ENCODE assay signal across 16 cellular contexts in genomic region chr13:74037762-74038161, GRCh38.
DNase-seq lines count a peak whose midpoint lies in the region; ATAC-seq and TF ChIP-seq lines count a peak whose summit lies in the region.
"Had no signal": no experiment of that assay in that cellular context is flagged by ENCODE, and none has a peak within 500 bp of the region (broad histone marks: within the 10 kb centered on the region; RNA-seq: fewer than 3 reads in every experiment).

No MANE protein-coding gene starts in this region.

- peaks cover 98% of the 10 kb centered on the region for H3K79me2 ChIP-seq in DND-41 (ENCODE audit: insufficient read depth, low read length)

- CTCF ChIA-PET in WTC11 (lab: Charles Lee) = no interaction called here
- CTCF ChIA-PET in activated naive CD4-positive, alpha-beta T cell treated with anti-CD3 and anti-CD28 coated beads, Interleukin-2, amount 10 ng/mL, durations not matched to agents 7 days and 5 days (lab: Charles Lee) = no interaction called here

- TF ChIP-seq CTCF in DND-41 (IDR thresholded peaks at IDR 0.05; ENCODE audit: borderline replicate concordance, extremely low read depth, low read length, poor library complexity, severe bottlenecking) (no peak), WTC11 (IDR thresholded peaks at IDR 0.05) (no peak), mesothelial cell of epicardium (IDR thresholded peaks at IDR 0.05; ENCODE audit: unreplicated experiment) (no peak), uterus (IDR thresholded peaks at IDR 0.05) (no peak)

- H3K27me3 Mint-ChIP-seq in WTC11 (ENCODE audit: low read depth) (no peaks in the 10 kb centered on the region; the same call in 1 of the 2 replicates), mesothelial cell of epicardium (ENCODE audit: low read depth) (no peaks in the 10 kb centered on the region)
- no peaks in the 10 kb centered on the region for H3K27me3 Mint-ChIP-seq in activated naive CD4-positive, alpha-beta T cell treated with anti-CD3 and anti-CD28 coated beads, Interleukin-2, amount 10 ng/mL, durations not matched to agents 7 days and 5 days
- H3K27me3 Mint-ChIP-seq: progenitor cell of endocrine pancreas had no signal

- H3K36me3 ChIP-seq in DND-41 (ENCODE audit: insufficient read depth, low read length) (peaks cover 2% of the 10 kb centered on the region; the same call in 1 of the 2 replicates), uterus (no peaks in the 10 kb centered on the region)
- H3K36me3 ChIP-seq: left ventricle myocardium inferior, Peyer's patch, suprapubic skin had no signal

- peak; percentile 24; the same call in 1 of the 3 replicates for ATAC-seq in DND-41 (ENCODE audit: insufficient read depth, low read depth)
- peak; percentile 68 for ATAC-seq in GM18909 (IDR thresholded peaks at IDR 0.05; ENCODE audit: poor library complexity, unreplicated experiment)
- no peak for ATAC-seq in WTC11

- H3K4me2 ChIP-seq in DND-41 (ENCODE audit: insufficient read depth, low read length) = no peak overlapping the region

- H3K9me3 ChIP-seq in DND-41 (ENCODE audit: insufficient read depth, low read length, severe bottlenecking) (no peaks in the 10 kb centered on the region), uterus (no peaks in the 10 kb centered on the region)
- H3K9me3 ChIP-seq: left ventricle myocardium inferior, Peyer's patch, suprapubic skin had no signal

- no peaks in the 10 kb centered on the region for H3K27me3 ChIP-seq in DND-41 (ENCODE audit: insufficient read depth, low read length, poor library complexity)
- no peaks in the 10 kb centered on the region for H3K27me3 ChIP-seq in uterus
- H3K27me3 ChIP-seq: Peyer's patch, suprapubic skin had no signal

- no peaks in the 10 kb centered on the region for H3K36me3 Mint-ChIP-seq in WTC11
- no peaks in the 10 kb centered on the region for H3K36me3 Mint-ChIP-seq in mesothelial cell of epicardium
- peaks cover 10% of the 10 kb centered on the region for H3K36me3 Mint-ChIP-seq in activated naive CD4-positive, alpha-beta T cell treated with anti-CD3 and anti-CD28 coated beads, Interleukin-2, amount 10 ng/mL, durations not matched to agents 7 days and 5 days

- peaks cover 10% of the 10 kb centered on the region for H3K4me1 ChIP-seq in DND-41 (ENCODE audit: insufficient read depth, low read length)
- H3K4me1 ChIP-seq in uterus = no peaks in the 10 kb centered on the region
- H3K4me1 ChIP-seq: Peyer's patch had no signal

- no peak for TF ChIP-seq POLR2A in uterus (IDR thresholded peaks at IDR 0.05)

- DNase-seq in DND-41 = no peak
- no peak for DNase-seq in WTC11 (ENCODE audit: low spot score)
- DNase-seq in mesothelial cell of epicardium (ENCODE audit: low spot score in 2 of 2, unreplicated experiment in 2 of 2) = no peak
- DNase-seq in activated naive CD4-positive, alpha-beta T cell treated with anti-CD3 and anti-CD28 coated beads, Interleukin-2, amount 10 ng/mL, durations not matched to agents 7 days and 5 days = no peak
- DNase-seq in germinal center (ENCODE audit: low spot score) = no peak
- DNase-seq in uterus = no peak
- DNase-seq: activated naive CD4-positive, alpha-beta T cell; anterior cingulate cortex; left ventricle myocardium inferior; MM.1S; NCI-H1436; Peyer's patch had no signal

- no peaks in the 10 kb centered on the region; the same call in 1 of the 2 replicates for H4K20me1 ChIP-seq in DND-41 (ENCODE audit: insufficient read depth, low read length)

- H3K27ac Mint-ChIP-seq in WTC11 = peak overlapping the region; percentile 98; the same call in 1 of the 2 replicates
- H3K27ac Mint-ChIP-seq in mesothelial cell of epicardium = peak overlapping the region; percentile 97
- no peak overlapping the region for H3K27ac Mint-ChIP-seq in activated naive CD4-positive, alpha-beta T cell treated with anti-CD3 and anti-CD28 coated beads, Interleukin-2, amount 10 ng/mL, durations not matched to agents 7 days and 5 days
- H3K27ac Mint-ChIP-seq: progenitor cell of endocrine pancreas; T-helper 1 cell treated with Interleukin-12 subunit alpha and Interleukin-12 subunit beta and Interleukin-4 antibody, amounts not matched to agents 30 μg/mL and 1 μg/mL, for 36 hours had no signal

- H3K9me3 Mint-ChIP-seq in WTC11 (no peaks in the 10 kb centered on the region), mesothelial cell of epicardium (no peaks in the 10 kb centered on the region)
- H3K9me3 Mint-ChIP-seq in activated naive CD4-positive, alpha-beta T cell treated with anti-CD3 and anti-CD28 coated beads, Interleukin-2, amount 10 ng/mL, durations not matched to agents 7 days and 5 days = no peaks in the 10 kb centered on the region
- H3K9me3 Mint-ChIP-seq: T-helper 1 cell treated with Interleukin-12 subunit alpha and Interleukin-12 subunit beta and Interleukin-4 antibody, amounts not matched to agents 30 μg/mL and 1 μg/mL, for 36 hours had no signal

- H3K9ac ChIP-seq in DND-41 (ENCODE audit: low read depth, low read length) = no peak overlapping the region

- H2AFZ ChIP-seq in DND-41 (ENCODE audit: low read depth, low read length) = no peak overlapping the region

- H3K4me3 ChIP-seq in DND-41 (ENCODE audit: low read depth in 1 of 2, low read length in 2 of 2) (no peak overlapping the region), uterus (no peak overlapping the region)
- H3K4me3 ChIP-seq: left ventricle myocardium inferior, Peyer's patch, suprapubic skin had no signal

- H3K4me3 Mint-ChIP-seq in WTC11 (no peak overlapping the region), mesothelial cell of epicardium (no peak overlapping the region)
- H3K4me3 Mint-ChIP-seq in activated naive CD4-positive, alpha-beta T cell treated with anti-CD3 and anti-CD28 coated beads, Interleukin-2, amount 10 ng/mL, durations not matched to agents 7 days and 5 days = no peak overlapping the region
- H3K4me3 Mint-ChIP-seq: T-helper 1 cell treated with Interleukin-12 subunit alpha and Interleukin-12 subunit beta and Interleukin-4 antibody, amounts not matched to agents 30 μg/mL and 1 μg/mL, for 36 hours had no signal

- peaks cover 59% of the 10 kb centered on the region for H3K4me1 Mint-ChIP-seq in WTC11
- peaks cover 55% of the 10 kb centered on the region for H3K4me1 Mint-ChIP-seq in mesothelial cell of epicardium
- H3K4me1 Mint-ChIP-seq in activated naive CD4-positive, alpha-beta T cell treated with anti-CD3 and anti-CD28 coated beads, Interleukin-2, amount 10 ng/mL, durations not matched to agents 7 days and 5 days = peaks cover 26% of the 10 kb centered on the region

- POLR2A ChIA-PET in WTC11 (lab: Charles Lee) = no interaction called here

- intact Hi-C loops in uterus (cut with DNase I; ENCODE audit: low total_unique reads) = no loop called here

- H3K27ac ChIP-seq in DND-41 (ENCODE audit: low read length) = no peak overlapping the region
- no peak overlapping the region for H3K27ac ChIP-seq in uterus
- H3K27ac ChIP-seq: left ventricle myocardium inferior, Peyer's patch, suprapubic skin had no signal

TF ChIP-seq in WTC11, 78 proteins besides CTCF, POLR2A, EP300 and RAD21:
- TF ChIP-seq IRF1 (CRISPR knock-in tag; IDR thresholded peaks at IDR 0.05) (no peak), ZNF396 (CRISPR knock-in tag; IDR thresholded peaks at IDR 0.05; ENCODE audit: borderline replicate concordance) (no peak), ZNF219 (CRISPR knock-in tag; IDR thresholded peaks at IDR 0.05; ENCODE audit: borderline replicate concordance) (no peak), CBFB (CRISPR knock-in tag; IDR thresholded peaks at IDR 0.05; ENCODE audit: low read depth) (no peak), ZNF263 (CRISPR knock-in tag; IDR thresholded peaks at IDR 0.05; ENCODE audit: low read depth) (no peak), ZNF138 (CRISPR knock-in tag; conservative IDR thresholded peaks at IDR 0.05) (no peak), ZSCAN18 (CRISPR knock-in tag; IDR thresholded peaks at IDR 0.05) (no peak), KAT7 (CRISPR knock-in tag; IDR thresholded peaks at IDR 0.05; ENCODE audit: borderline replicate concordance) (no peak), ZNF416 (CRISPR knock-in tag; IDR thresholded peaks at IDR 0.05) (no peak), ZNF121 (CRISPR knock-in tag; IDR thresholded peaks at IDR 0.05) (no peak), ATF3 (CRISPR knock-in tag; conservative IDR thresholded peaks at IDR 0.05) (no peak), NFATC4 (CRISPR knock-in tag; IDR thresholded peaks at IDR 0.05) (no peak), MXD4 (CRISPR knock-in tag; IDR thresholded peaks at IDR 0.05; ENCODE audit: borderline replicate concordance) (no peak)
TF ChIP-seq in WTC11: peak in this region for 0.
